In the genomic region with DNA sequence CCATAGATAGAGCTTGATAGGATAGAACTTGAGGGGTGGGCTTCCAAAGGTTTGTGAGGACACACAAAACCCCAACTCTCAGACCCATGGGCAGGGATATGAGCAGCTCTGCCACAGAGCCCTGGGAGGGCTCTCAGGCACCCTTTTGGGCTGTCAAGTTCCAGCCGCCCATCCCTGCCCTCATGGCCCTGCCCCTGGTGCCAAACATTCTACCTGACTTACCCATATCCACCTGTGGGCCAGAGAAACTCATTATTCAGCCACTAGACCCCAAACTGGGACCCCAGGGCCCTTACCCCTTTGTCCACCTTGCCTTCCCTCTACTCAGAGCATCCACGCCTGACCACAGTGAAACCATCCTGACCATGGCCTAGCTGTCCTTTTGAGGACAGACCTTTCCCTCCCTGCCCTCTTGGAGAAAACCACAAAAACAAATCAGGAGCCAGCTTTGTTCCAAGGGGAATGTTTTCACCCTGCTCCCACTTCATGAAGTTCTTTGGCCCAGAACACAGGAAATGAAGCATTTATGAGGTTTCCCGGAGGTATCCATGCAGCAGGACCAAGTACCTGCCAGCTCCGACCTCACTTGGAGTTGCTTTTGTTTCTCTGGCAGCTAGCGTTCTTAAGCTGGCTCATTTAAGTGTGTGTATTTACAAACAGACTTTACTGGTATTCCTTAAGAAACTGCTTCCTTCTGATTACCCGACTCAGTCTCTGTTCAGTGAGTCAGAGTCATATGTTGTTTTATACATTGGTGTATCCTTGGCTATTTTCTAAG, we compare ENCODE assay signal across 12 cellular contexts. TPM values are rescaled to one million over a fixed set of nuclear protein-coding genes. Genes with fewer than 3 reads are reported as not detected.
DNase-seq lines count a peak whose midpoint lies in the region; ATAC-seq and TF ChIP-seq lines count a peak whose summit lies in the region.
"Had no signal": no experiment of that assay in that cellular context is flagged by ENCODE, and none has a peak within 500 bp of the region (broad histone marks: within the 10 kb centered on the region; RNA-seq: fewer than 3 reads in every experiment).

No MANE protein-coding gene starts in this region.

- H3K4me2 ChIP-seq in PC-3 (ENCODE audit: low read length): peak overlapping the region; percentile 26

- ATAC-seq in PC-3 (peak; percentile 88), upper lobe of right lung (no peak), natural killer cell (no peak), GM21526 (IDR thresholded peaks at IDR 0.05; ENCODE audit: low FRiP score, unreplicated experiment) (no peak), GM21786 (IDR thresholded peaks at IDR 0.05; ENCODE audit: unreplicated experiment) (no peak)
- ATAC-seq in naive thymus-derived CD8-positive, alpha-beta T cell: no peak

- no peaks in the 10 kb centered on the region for H3K9me3 ChIP-seq in PC-3 (ENCODE audit: low read length)
- peaks cover 0 to 1% (median under 1%) of the 10 kb centered on the region in 4 donors for H3K9me3 ChIP-seq in esophagus muscularis mucosa
- no peaks in the 10 kb centered on the region for H3K9me3 ChIP-seq in upper lobe of right lung

- peak overlapping the region; percentile 58 for H3K27ac ChIP-seq in PC-3 (ENCODE audit: low read length)
- H3K27ac ChIP-seq in esophagus muscularis mucosa (replicated peaks in 1 of 4): peak overlapping the region; percentile 64 to 73 (median 66)
- peak overlapping the region; percentile 63 for H3K27ac ChIP-seq in upper lobe of right lung

- H3F3A ChIP-seq in PC-3 (ENCODE audit: low read length, unreplicated experiment): no peaks in the 10 kb centered on the region

- intact Hi-C loops in PC-3 (cut with micrococcal nuclease): loop anchor here (1.0 to 10.0 kb wide), 6 partner anchors 37 to 326 kb away; no protein-coding TSS in a partner anchor
- intact Hi-C loops in esophagus muscularis mucosa (cut with DNase I): no loop called here
- intact Hi-C loops in upper lobe of right lung (cut with DNase I): no loop called here
- intact Hi-C loops in natural killer cell (cut with micrococcal nuclease): no loop called here

- POLR2A ChIA-PET in PC-3 (lab: Charles Lee; ENCODE audit: unreplicated experiment): interaction anchor here (0.5 to 0.6 kb wide), 2 partner anchors 71 to 344 kb away, joined by 3 read pairs; no protein-coding TSS in a partner anchor
- POLR2A ChIA-PET in naive thymus-derived CD8-positive, alpha-beta T cell (lab: Charles Lee): no interaction called here

- no peaks in the 10 kb centered on the region for H3K9me2 ChIP-seq in PC-3 (replicated peaks; ENCODE audit: low read length)

- no peak for TF ChIP-seq EP300 in esophagus muscularis mucosa (IDR thresholded peaks at IDR 0.05)

- CTCF ChIA-PET in PC-3 (lab: Charles Lee): interaction anchor here (0.6 to 1.8 kb wide), 7 partner anchors 38 to 91 kb away, joined by 3 to 18 read pairs (median 5); no protein-coding TSS in a partner anchor

- peak overlapping the region; percentile 53 for H2AFZ ChIP-seq in PC-3 (ENCODE audit: low read length)

- no peaks in the 10 kb centered on the region for H3K27me3 ChIP-seq in PC-3 (ENCODE audit: low read length)
- no peaks in the 10 kb centered on the region for H3K27me3 ChIP-seq in esophagus muscularis mucosa
- H3K27me3 ChIP-seq in upper lobe of right lung: no peaks in the 10 kb centered on the region

- no peak for TF ChIP-seq POLR2A in esophagus muscularis mucosa (IDR thresholded peaks at IDR 0.05; ENCODE audit: low read depth)

- H3K4me1 ChIP-seq in PC-3 (ENCODE audit: insufficient read depth, low read length): peaks cover 15% of the 10 kb centered on the region
- H3K4me1 ChIP-seq in esophagus muscularis mucosa: peaks cover 5 to 16% (median 11%) of the 10 kb centered on the region in 4 donors
- peaks cover 5% of the 10 kb centered on the region for H3K4me1 ChIP-seq in upper lobe of right lung

- no peaks in the 10 kb centered on the region for H3K36me3 Mint-ChIP-seq in natural killer cell
- peaks cover 0 to 15% (median 3%) of the 10 kb centered on the region in 3 donors for H3K36me3 Mint-ChIP-seq in naive thymus-derived CD8-positive, alpha-beta T cell

- no peaks in the 10 kb centered on the region for H3K36me3 ChIP-seq in PC-3 (ENCODE audit: low read depth, low read length)
- no peaks in the 10 kb centered on the region for H3K36me3 ChIP-seq in esophagus muscularis mucosa
- no peaks in the 10 kb centered on the region for H3K36me3 ChIP-seq in upper lobe of right lung

- H3K4me3 Mint-ChIP-seq in natural killer cell: no peak overlapping the region
- H3K4me3 Mint-ChIP-seq in naive thymus-derived CD8-positive, alpha-beta T cell: no peak overlapping the region
- H3K4me3 Mint-ChIP-seq: activated B cell treated with CpG ODN at 0.5 μM for 24 hours; activated naive CD4-positive, alpha-beta T cell treated with anti-CD3 and anti-CD28 coated beads for 36 hours had no signal

- H3K9ac ChIP-seq in PC-3 (ENCODE audit: low read length): 0 out of 2 replicates have a peak overlapping the region, but pooled peaks have one; percentile 1

- no peak overlapping the region for H3K27ac Mint-ChIP-seq in natural killer cell
- H3K27ac Mint-ChIP-seq in naive thymus-derived CD8-positive, alpha-beta T cell: no peak overlapping the region
- H3K27ac Mint-ChIP-seq: activated B cell treated with CpG ODN at 0.5 μM for 24 hours; activated naive CD4-positive, alpha-beta T cell treated with anti-CD3 and anti-CD28 coated beads for 36 hours; progenitor cell of endocrine pancreas had no signal

- H3K27me3 Mint-ChIP-seq in natural killer cell (ENCODE audit: low read depth in 2 of 2): no peaks in the 10 kb centered on the region
- H3K27me3 Mint-ChIP-seq in naive thymus-derived CD8-positive, alpha-beta T cell: peaks cover 0 to 3% (median 0%) of the 10 kb centered on the region in 5 donors

- TF ChIP-seq CTCF in PC-3 (conservative IDR thresholded peaks at IDR 0.05; ENCODE audit: low read depth, low read length) (no peak), esophagus muscularis mucosa (IDR thresholded peaks at IDR 0.05) (no peak), upper lobe of right lung (IDR thresholded peaks at IDR 0.05) (no peak), natural killer cell (IDR thresholded peaks at IDR 0.05) (no peak)

- TSS peak; percentile 76 for BruUV-seq in PC-3 (replicated peaks; lab: Mats Ljungman, UMichigan)

- H3K9me3 Mint-ChIP-seq in natural killer cell: no peaks in the 10 kb centered on the region
- peaks cover 0 to 25% (median 15%) of the 10 kb centered on the region in 9 donors for H3K9me3 Mint-ChIP-seq in naive thymus-derived CD8-positive, alpha-beta T cell

- DNase-seq in PC-3: peak; percentile 78
- DNase-seq in esophagus muscularis mucosa (ENCODE audit: extremely low spot score): peak; percentile 91
- peak; percentile 56 for DNase-seq in midbrain (lab: John Stamatoyannopoulos, UW)
- no peak for DNase-seq in upper lobe of right lung
- no peak for DNase-seq in natural killer cell
- DNase-seq in naive thymus-derived CD8-positive, alpha-beta T cell: no peak
- DNase-seq: activated B cell treated with CpG ODN at 0.5 μM for 24 hours; activated naive CD4-positive, alpha-beta T cell treated with anti-CD3 and anti-CD28 coated beads for 36 hours; GDM1 had no signal

- no peaks in the 10 kb centered on the region for H3K79me2 ChIP-seq in PC-3 (ENCODE audit: low read length)

- H3K4me3 ChIP-seq in PC-3 (ENCODE audit: low read length) (no peak overlapping the region), esophagus muscularis mucosa (no peak overlapping the region), upper lobe of right lung (no peak overlapping the region)

- H3K4me1 Mint-ChIP-seq in natural killer cell: no peaks in the 10 kb centered on the region
- no peaks in the 10 kb centered on the region for H3K4me1 Mint-ChIP-seq in naive thymus-derived CD8-positive, alpha-beta T cell
- H3K4me1 Mint-ChIP-seq: activated B cell treated with CpG ODN at 0.5 μM for 24 hours had no signal

- no peaks in the 10 kb centered on the region for H4K20me1 ChIP-seq in PC-3 (ENCODE audit: low read length)

- 85% methylated on average over 6 of the region's 6 CpGs for WGBS in esophagus muscularis mucosa

RNA-seq across cellular contexts. Expression of a gene that starts 34.2 kb away (rescaled TPM):
- total RNA-seq in PC-3 (2014; rRNA removed) (not detected in 2 replicates), esophagus muscularis mucosa (100 to 1,000 TPM in 3 of 4 donors, 10 to 100 TPM in 1; 76.0 to 320 (median 135) TPM), upper lobe of right lung (10.3 TPM), natural killer cell (not detected)
- not detected for total RNA-seq in naive thymus-derived CD8-positive, alpha-beta T cell
- not detected for polyA plus RNA-seq in naive thymus-derived CD8-positive, alpha-beta T cell
- total RNA-seq: activated B cell treated with CpG ODN at 0.5 μM for 24 hours; activated naive CD4-positive, alpha-beta T cell treated with anti-CD3 and anti-CD28 coated beads for 36 hours had no signal

Comparison
In these comparisons a context has a peak if more than half of its experiments do, and no peak if none do; other contexts are left out.
1. DNase-seq: peak in PC-3 (single experiment), esophagus muscularis mucosa (single experiment) and midbrain (single experiment); none in upper lobe of right lung (single experiment), natural killer cell (single experiment) and naive thymus-derived CD8-positive, alpha-beta T cell (0 of 10).
2. RNA of a gene that starts 34.2 kb away (total RNA-seq): 76.0 to 320 TPM in esophagus muscularis mucosa and 10.3 TPM in upper lobe of right lung (single experiment); not detected in PC-3, not detected in natural killer cell and not detected in naive thymus-derived CD8-positive, alpha-beta T cell; every median in the first group is over 10 times any median in the second.
3. Peak in every context shown above with its lines, with median percentiles within 50 percentile points of each other: H3K27ac ChIP-seq.